14 cellular contexts compared by ENCODE assay signal in the genomic region with DNA sequence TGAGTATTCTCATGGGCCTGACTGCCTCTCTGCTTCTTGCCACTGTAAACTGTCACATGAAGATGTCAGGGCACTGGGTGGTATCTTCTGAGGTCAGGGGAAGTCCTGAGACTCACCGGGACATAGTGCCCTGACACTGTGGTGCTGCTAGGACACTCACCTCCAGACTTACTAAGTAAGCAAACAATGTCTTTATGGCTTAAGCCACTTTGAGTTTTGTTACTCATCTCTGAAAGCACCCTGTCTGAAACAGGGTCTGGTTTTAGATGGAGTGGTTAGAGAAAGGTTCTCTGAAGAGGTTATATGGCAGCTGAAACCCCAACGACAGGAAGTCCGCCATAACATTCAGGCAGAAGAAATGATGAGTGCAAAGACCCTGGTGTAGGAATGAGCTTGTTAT. TPM values are rescaled to one million over a fixed set of nuclear protein-coding genes. Genes with fewer than 3 reads are reported as not detected.
DNase-seq lines count a peak whose midpoint lies in the region; ATAC-seq and TF ChIP-seq lines count a peak whose summit lies in the region.
"Had no signal": no experiment of that assay in that cellular context is flagged by ENCODE, and none has a peak within 500 bp of the region (broad histone marks: within the 10 kb centered on the region; RNA-seq: fewer than 3 reads in every experiment).

No MANE protein-coding gene starts in this region.

- ATAC-seq in GM19023 (IDR thresholded peaks at IDR 0.05; ENCODE audit: unreplicated experiment) (peak; percentile 82), HG03280 (IDR thresholded peaks at IDR 0.05; ENCODE audit: unreplicated experiment) (peak; percentile 57), HG03196 (IDR thresholded peaks at IDR 0.05; ENCODE audit: unreplicated experiment) (no peak)

- H3K9me3 Mint-ChIP-seq in activated T-helper 2 cell treated with anti-CD3 and anti-CD28 coated beads, Interferon-gamma antibody, Interleukin-2, Interleukin-4, amounts not matched to agents 10 μg/mL and 5 μg/mL and 100 μg/mL, durations not matched to agents 14 hours and 24 hours and 36 hours = no peaks in the 10 kb centered on the region

- peaks cover 37% of the 10 kb centered on the region for H3K4me1 Mint-ChIP-seq in activated T-helper 2 cell treated with anti-CD3 and anti-CD28 coated beads, Interferon-gamma antibody, Interleukin-2, Interleukin-4, amounts not matched to agents 10 μg/mL and 5 μg/mL and 100 μg/mL, durations not matched to agents 14 hours and 24 hours and 36 hours (ENCODE audit: low read depth)

- no peak overlapping the region for H3K4me3 Mint-ChIP-seq in activated T-helper 2 cell treated with anti-CD3 and anti-CD28 coated beads, Interferon-gamma antibody, Interleukin-2, Interleukin-4, amounts not matched to agents 10 μg/mL and 5 μg/mL and 100 μg/mL, durations not matched to agents 14 hours and 24 hours and 36 hours (ENCODE audit: low read depth)

- peak overlapping the region; percentile 56 for H3K27ac Mint-ChIP-seq in activated T-helper 2 cell treated with anti-CD3 and anti-CD28 coated beads, Interferon-gamma antibody, Interleukin-2, Interleukin-4, amounts not matched to agents 10 μg/mL and 5 μg/mL and 100 μg/mL, durations not matched to agents 14 hours and 24 hours and 36 hours

- no peak overlapping the region for H3K4me3 ChIP-seq in GM12865 (ENCODE audit: low read depth, low read length)
- H3K4me3 ChIP-seq: lung had no signal

- DNase-seq in GM12865 (ENCODE audit: low read depth) = peak; percentile 92
- DNase-seq in activated T-helper 2 cell treated with anti-CD3 and anti-CD28 coated beads, Interferon-gamma antibody, Interleukin-2, Interleukin-4, amounts not matched to agents 10 μg/mL and 5 μg/mL and 100 μg/mL, durations not matched to agents 14 hours and 24 hours and 36 hours (ENCODE audit: low spot score) = no peak
- DNase-seq in LoVo (ENCODE audit: low spot score) = no peak
- DNase-seq in cardiac septum (ENCODE audit: low spot score) = no peak
- no peak for DNase-seq in islet precursor cell
- DNase-seq: cerebellar nuclear complex; EL; MV-4-11; stimulated activated CD4-positive, alpha-beta T cell treated with anti-CD3 and anti-CD28 coated beads, Interleukin-12 subunit alpha, Interleukin-12 subunit beta, amount 100 ng/mL, for 4 hours; T1000 had no signal

- no peaks in the 10 kb centered on the region for H3K27me3 Mint-ChIP-seq in activated T-helper 2 cell treated with anti-CD3 and anti-CD28 coated beads, Interferon-gamma antibody, Interleukin-2, Interleukin-4, amounts not matched to agents 10 μg/mL and 5 μg/mL and 100 μg/mL, durations not matched to agents 14 hours and 24 hours and 36 hours (ENCODE audit: low read depth)

- intact Hi-C loops in activated T-helper 2 cell treated with anti-CD3 and anti-CD28 coated beads, Interferon-gamma antibody, Interleukin-2, Interleukin-4, amounts not matched to agents 10 μg/mL and 5 μg/mL and 100 μg/mL, durations not matched to agents 14 hours and 24 hours and 36 hours (cut with micrococcal nuclease) = loop anchor here (2.0 kb wide), 2 partner anchors 18 to 28 kb away; no protein-coding TSS in a partner anchor
- intact Hi-C loops in cardiac septum (cut with DNase I) = no loop called here

- no peak for TF ChIP-seq CTCF in GM12865 (IDR thresholded peaks at IDR 0.05; ENCODE audit: insufficient read depth, low read depth, low read length, missing control alignments)

- peaks cover 17% of the 10 kb centered on the region for H3K36me3 Mint-ChIP-seq in activated T-helper 2 cell treated with anti-CD3 and anti-CD28 coated beads, Interferon-gamma antibody, Interleukin-2, Interleukin-4, amounts not matched to agents 10 μg/mL and 5 μg/mL and 100 μg/mL, durations not matched to agents 14 hours and 24 hours and 36 hours (ENCODE audit: low read depth)

RNA-seq across cellular contexts. Expression of a gene that starts 22.7 kb away (rescaled TPM):
- total RNA-seq in activated T-helper 2 cell treated with anti-CD3 and anti-CD28 coated beads, Interferon-gamma antibody, Interleukin-2, Interleukin-4, amounts not matched to agents 10 μg/mL and 5 μg/mL and 100 μg/mL, durations not matched to agents 14 hours and 24 hours and 36 hours = 8.9 and 12.2 TPM in 2 replicates
- not detected for total RNA-seq in cardiac septum

RNA-seq across cellular contexts. Expression of a gene that starts 43.9 kb away (rescaled TPM):
- total RNA-seq in activated T-helper 2 cell treated with anti-CD3 and anti-CD28 coated beads, Interferon-gamma antibody, Interleukin-2, Interleukin-4, amounts not matched to agents 10 μg/mL and 5 μg/mL and 100 μg/mL, durations not matched to agents 14 hours and 24 hours and 36 hours = 49.0 and 53.4 TPM in 2 replicates
- 29.5 TPM for total RNA-seq in cardiac septum
